In genomic region chr11:1561266-1561665, GRCh38 we compare ENCODE assay signal across 24 cellular contexts. TPM values are rescaled to one million over a fixed set of nuclear protein-coding genes. Genes with fewer than 3 reads are reported as not detected.
"Had no signal": no experiment of that assay in that cellular context is flagged by ENCODE, and none has a peak within 500 bp of the region (broad histone marks: within the 10 kb centered on the region; RNA-seq: fewer than 3 reads in every experiment).

No MANE protein-coding gene starts in this region.

- H3K9me3 Mint-ChIP-seq: activated CD4-positive, alpha-beta T cell treated with anti-CD3 and anti-CD28 coated beads, Interleukin-2, amount 10 ng/mL, durations not matched to agents 24 days and 14 days; activated CD8-positive, alpha-beta T cell treated with anti-CD3 and anti-CD28 coated beads for 36 hours; activated naive CD4-positive, alpha-beta T cell treated with anti-CD3 and anti-CD28 coated beads for 36 hours; activated naive CD8-positive, alpha-beta T cell treated with anti-CD3 and anti-CD28 coated beads, Interleukin-2, amount 50 U/mL, for 24 hours; activated T-cell treated with anti-CD3 and anti-CD28 coated beads, Interleukin-2, amount 50 U/mL, for 24 hours; activated T-helper 2 cell treated with anti-CD3 and anti-CD28 coated beads, Interferon-gamma antibody, Interleukin-2, Interleukin-4, amounts not matched to agents 10 μg/mL and 5 μg/mL and 100 μg/mL, durations not matched to agents 14 hours and 24 hours and 36 hours; central memory CD8-positive, alpha-beta T cell; naive thymus-derived CD4-positive, alpha-beta T cell had no signal

- H2AFZ ChIP-seq: hepatocyte had no signal

- H3K4me3 Mint-ChIP-seq: activated CD4-positive, alpha-beta T cell treated with anti-CD3 and anti-CD28 coated beads, Interleukin-2, amount 10 ng/mL, durations not matched to agents 24 days and 14 days; activated CD8-positive, alpha-beta T cell treated with anti-CD3 and anti-CD28 coated beads for 36 hours; activated naive CD4-positive, alpha-beta T cell treated with anti-CD3 and anti-CD28 coated beads for 36 hours; activated naive CD8-positive, alpha-beta T cell treated with anti-CD3 and anti-CD28 coated beads, Interleukin-2, amount 50 U/mL, for 24 hours; activated T-cell treated with anti-CD3 and anti-CD28 coated beads, Interleukin-2, amount 50 U/mL, for 24 hours; naive thymus-derived CD4-positive, alpha-beta T cell had no signal

- H3K4me1 Mint-ChIP-seq: activated CD4-positive, alpha-beta T cell treated with anti-CD3 and anti-CD28 coated beads, Interleukin-2, amount 10 ng/mL, durations not matched to agents 24 days and 14 days; activated naive CD8-positive, alpha-beta T cell treated with anti-CD3 and anti-CD28 coated beads, Interleukin-2, amount 50 U/mL, for 24 hours; central memory CD8-positive, alpha-beta T cell had no signal

- H3K27me3 ChIP-seq: brain microvascular endothelial cell, colonic mucosa, hepatocyte had no signal

- H3K27ac ChIP-seq: brain microvascular endothelial cell, colonic mucosa, hepatocyte had no signal

- H3K27me3 Mint-ChIP-seq: activated CD4-positive, alpha-beta T cell treated with anti-CD3 and anti-CD28 coated beads, Interleukin-2, amount 10 ng/mL, durations not matched to agents 24 days and 14 days; activated CD8-positive, alpha-beta T cell treated with anti-CD3 and anti-CD28 coated beads for 36 hours; activated naive CD8-positive, alpha-beta T cell treated with anti-CD3 and anti-CD28 coated beads, Interleukin-2, amount 50 U/mL, for 24 hours; activated T-cell treated with anti-CD3 and anti-CD28 coated beads, Interleukin-2, amount 50 U/mL, for 24 hours; central memory CD8-positive, alpha-beta T cell; naive thymus-derived CD4-positive, alpha-beta T cell had no signal

- H3K36me3 ChIP-seq: colonic mucosa had no signal

- H3K4me2 ChIP-seq: hepatocyte had no signal

- H3K9me3 ChIP-seq: colonic mucosa had no signal

- ATAC-seq: activated CD8-positive, alpha-beta T cell treated with anti-CD3 and anti-CD28 coated beads for 36 hours; activated naive CD8-positive, alpha-beta T cell treated with anti-CD3 and anti-CD28 coated beads, Interleukin-2, amount 50 U/mL, for 24 hours; esophagus mucosa; naive thymus-derived CD4-positive, alpha-beta T cell; stimulated activated naive CD8-positive, alpha-beta T cell treated with anti-CD3 and anti-CD28 coated beads, Interleukin-15, Interleukin-2, amounts not matched to agents 100 U/mL and 50 U/mL, for 24 hours had no signal

- H3K79me2 ChIP-seq: hepatocyte had no signal

- H3K4me3 ChIP-seq: colonic mucosa, hepatocyte had no signal

- DNase-seq: activated CD4-positive, alpha-beta T cell treated with anti-CD3 and anti-CD28 coated beads, Interleukin-2, amount 10 ng/mL, durations not matched to agents 24 days and 14 days; activated CD8-positive, alpha-beta T cell treated with anti-CD3 and anti-CD28 coated beads for 36 hours; activated naive CD4-positive, alpha-beta T cell treated with anti-CD3 and anti-CD28 coated beads for 36 hours; activated naive CD8-positive, alpha-beta T cell treated with anti-CD3 and anti-CD28 coated beads, Interleukin-2, amount 50 U/mL, for 24 hours; activated T-cell treated with anti-CD3 and anti-CD28 coated beads, Interleukin-2, amount 50 U/mL, for 24 hours; anterior cingulate cortex; brain microvascular endothelial cell; colonic mucosa; effector CD4-positive, alpha-beta T cell; mesendoderm; naive thymus-derived CD4-positive, alpha-beta T cell; stimulated activated CD4-positive, alpha-beta T cell treated with anti-CD3 and anti-CD28 coated beads, Interleukin-2, amount 100 ng/mL, for 24 hours; stimulated activated naive CD8-positive, alpha-beta T cell treated with anti-CD3 and anti-CD28 coated beads, Interleukin-15, Interleukin-2, amounts not matched to agents 100 U/mL and 50 U/mL, for 24 hours; T1000 had no signal

- H3K27ac Mint-ChIP-seq: activated CD4-positive, alpha-beta T cell treated with anti-CD3 and anti-CD28 coated beads, Interleukin-2, amount 10 ng/mL, durations not matched to agents 24 days and 14 days; activated CD8-positive, alpha-beta T cell treated with anti-CD3 and anti-CD28 coated beads for 36 hours; activated naive CD4-positive, alpha-beta T cell treated with anti-CD3 and anti-CD28 coated beads for 36 hours; activated naive CD8-positive, alpha-beta T cell treated with anti-CD3 and anti-CD28 coated beads, Interleukin-2, amount 50 U/mL, for 24 hours; activated T-cell treated with anti-CD3 and anti-CD28 coated beads, Interleukin-2, amount 50 U/mL, for 24 hours; activated T-helper 2 cell treated with anti-CD3 and anti-CD28 coated beads, Interferon-gamma antibody, Interleukin-2, Interleukin-4, amounts not matched to agents 10 μg/mL and 5 μg/mL and 100 μg/mL, durations not matched to agents 14 hours and 24 hours and 36 hours; naive thymus-derived CD4-positive, alpha-beta T cell had no signal

RNA-seq across cellular contexts. Expression of gene KRTAP5-1, which starts 23.8 kb away (rescaled TPM):
- total RNA-seq: activated CD4-positive, alpha-beta T cell treated with anti-CD3 and anti-CD28 coated beads, Interleukin-2, amount 10 ng/mL, durations not matched to agents 24 days and 14 days; activated CD8-positive, alpha-beta T cell treated with anti-CD3 and anti-CD28 coated beads for 36 hours; activated naive CD4-positive, alpha-beta T cell treated with anti-CD3 and anti-CD28 coated beads for 36 hours; activated T-helper 2 cell treated with anti-CD3 and anti-CD28 coated beads, Interferon-gamma antibody, Interleukin-2, Interleukin-4, amounts not matched to agents 10 μg/mL and 5 μg/mL and 100 μg/mL, durations not matched to agents 14 hours and 24 hours and 36 hours; colonic mucosa; esophagus mucosa; glomerular endothelial cell; hepatocyte; liver; mucosa of gallbladder; naive thymus-derived CD4-positive, alpha-beta T cell; skeletal muscle tissue; T-helper 1 cell treated with Interleukin-12 subunit alpha and Interleukin-12 subunit beta and Interleukin-4 antibody, amounts not matched to agents 30 ng/mL and 1 ng/mL, for 36 hours; ureter had no signal
- polyA plus RNA-seq: hepatocyte; liver; naive thymus-derived CD4-positive, alpha-beta T cell had no signal

RNA-seq across cellular contexts. Expression of gene KRTAP5-2, which starts 36.8 kb away (rescaled TPM):
- total RNA-seq: activated CD4-positive, alpha-beta T cell treated with anti-CD3 and anti-CD28 coated beads, Interleukin-2, amount 10 ng/mL, durations not matched to agents 24 days and 14 days; activated CD8-positive, alpha-beta T cell treated with anti-CD3 and anti-CD28 coated beads for 36 hours; activated naive CD4-positive, alpha-beta T cell treated with anti-CD3 and anti-CD28 coated beads for 36 hours; activated T-helper 2 cell treated with anti-CD3 and anti-CD28 coated beads, Interferon-gamma antibody, Interleukin-2, Interleukin-4, amounts not matched to agents 10 μg/mL and 5 μg/mL and 100 μg/mL, durations not matched to agents 14 hours and 24 hours and 36 hours; colonic mucosa; esophagus mucosa; glomerular endothelial cell; hepatocyte; liver; naive thymus-derived CD4-positive, alpha-beta T cell; skeletal muscle tissue; T-helper 1 cell treated with Interleukin-12 subunit alpha and Interleukin-12 subunit beta and Interleukin-4 antibody, amounts not matched to agents 30 ng/mL and 1 ng/mL, for 36 hours; ureter had no signal
- polyA plus RNA-seq: hepatocyte; naive thymus-derived CD4-positive, alpha-beta T cell had no signal

RNA-seq across cellular contexts. Expression of gene KRTAP5-3, which starts 47.0 kb away (rescaled TPM):
- total RNA-seq: activated CD4-positive, alpha-beta T cell treated with anti-CD3 and anti-CD28 coated beads, Interleukin-2, amount 10 ng/mL, durations not matched to agents 24 days and 14 days; activated CD8-positive, alpha-beta T cell treated with anti-CD3 and anti-CD28 coated beads for 36 hours; activated naive CD4-positive, alpha-beta T cell treated with anti-CD3 and anti-CD28 coated beads for 36 hours; activated T-helper 2 cell treated with anti-CD3 and anti-CD28 coated beads, Interferon-gamma antibody, Interleukin-2, Interleukin-4, amounts not matched to agents 10 μg/mL and 5 μg/mL and 100 μg/mL, durations not matched to agents 14 hours and 24 hours and 36 hours; colonic mucosa; esophagus mucosa; glomerular endothelial cell; hepatocyte; liver; mucosa of gallbladder; naive thymus-derived CD4-positive, alpha-beta T cell; skeletal muscle tissue; T-helper 1 cell treated with Interleukin-12 subunit alpha and Interleukin-12 subunit beta and Interleukin-4 antibody, amounts not matched to agents 30 ng/mL and 1 ng/mL, for 36 hours; ureter had no signal
- polyA plus RNA-seq: hepatocyte; liver; naive thymus-derived CD4-positive, alpha-beta T cell had no signal
